Comparison of ENCODE assay signal across 16 cellular contexts in the genomic region with DNA sequence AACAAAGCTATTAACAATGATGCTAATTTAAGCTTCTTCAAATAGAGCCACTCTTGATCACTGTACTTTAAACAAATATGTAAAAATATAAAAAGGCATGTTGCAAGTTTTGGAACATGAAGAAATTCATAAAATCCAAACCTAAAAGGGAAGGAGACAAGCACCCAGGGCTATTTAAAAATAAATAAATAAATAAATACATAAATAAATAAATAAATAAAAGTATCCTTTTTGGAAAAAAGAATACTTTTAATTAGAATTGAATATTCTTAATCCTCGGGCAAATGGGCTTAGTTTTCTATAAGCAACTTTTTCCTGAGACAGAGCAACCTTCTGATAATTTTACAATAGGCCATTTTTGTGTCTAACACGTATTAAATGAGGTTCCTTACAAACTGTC.
DNase-seq lines count a peak whose midpoint lies in the region; ATAC-seq, FAIRE-seq and TF ChIP-seq lines count a peak whose summit lies in the region.
"Had no signal": no experiment of that assay in that cellular context is flagged by ENCODE, and none has a peak within 500 bp of the region (broad histone marks: within the 10 kb centered on the region; RNA-seq: fewer than 3 reads in every experiment).

No MANE protein-coding gene starts in this region.

- H4K8ac ChIP-seq in mesendoderm (ENCODE audit: low read depth, low read length): no peak overlapping the region

- no peak for TF ChIP-seq EP300 in sigmoid colon (IDR thresholded peaks at IDR 0.05)

- H2AFZ ChIP-seq in Loucy (ENCODE audit: low read length): no peak overlapping the region
- no peak overlapping the region for H2AFZ ChIP-seq in hepatocyte

- no peak overlapping the region for H3K18ac ChIP-seq in mesendoderm (ENCODE audit: low read length)

- H3K9me2 ChIP-seq in Loucy (replicated peaks; ENCODE audit: low read depth, low read length) (no peaks in the 10 kb centered on the region), hepatocyte (replicated peaks; ENCODE audit: insufficient read depth) (no peaks in the 10 kb centered on the region)

- H3K9me3 ChIP-seq in Loucy (ENCODE audit: insufficient read depth, low read depth, low read length): no peaks in the 10 kb centered on the region
- H3K9me3 ChIP-seq in hepatocyte (ENCODE audit: low read depth): no peaks in the 10 kb centered on the region
- no peaks in the 10 kb centered on the region for H3K9me3 ChIP-seq in small intestine (ENCODE audit: control insufficient read depth, low read depth)
- H3K9me3 ChIP-seq in sigmoid colon: no peaks in the 10 kb centered on the region
- H3K9me3 ChIP-seq: BLaER1 treated with 17β-estradiol and CSF1 and Interleukin-3, amounts not matched to agents 10 nM and 100 nM had no signal

- H2BK15ac ChIP-seq in mesendoderm (replicated peaks; ENCODE audit: low read depth): no peak overlapping the region

- peak; percentile 79 for FAIRE-seq in small intestine (lab: Jason Lieb, UNC)
- FAIRE-seq: GM12878, GM19239, H1 had no signal

- intact Hi-C loops in sigmoid colon (cut with DNase I): no loop called here

- H3K36me3 ChIP-seq in Loucy (ENCODE audit: insufficient read depth, low read length) (no peaks in the 10 kb centered on the region), hepatocyte (replicated peaks; ENCODE audit: insufficient read depth, low read depth) (no peaks in the 10 kb centered on the region), small intestine (ENCODE audit: control insufficient read depth in 2 of 2, insufficient read depth in 2 of 2, low read length in 2 of 2) (peaks cover 0 to 2% of the 10 kb centered on the region in 2 donors), sigmoid colon (peaks cover 0 to 38% (median 7%) of the 10 kb centered on the region in 4 donors), mesendoderm (ENCODE audit: control insufficient read depth, insufficient read depth, low read length) (no peaks in the 10 kb centered on the region)
- H3K36me3 ChIP-seq: BLaER1 treated with 17β-estradiol and CSF1 and Interleukin-3, amounts not matched to agents 10 nM and 100 nM had no signal

- WGBS in hepatocyte (ENCODE audit: low lambda C conversion rate, missing lambda C conversion rate): 92% methylated on average over 2 of the region's 2 CpGs
- WGBS in small intestine, 3 donors: 73 to 77% (median 75%) methylated on average over 2 of the region's 2 CpGs
- WGBS in sigmoid colon, 2 donors: 89 to 92% methylated on average over 2 of the region's 2 CpGs
- WGBS in mesendoderm (ENCODE audit: extremely low coverage, insufficient coverage, low lambda C conversion rate): no CpG with 5 or more reads among the region's 2 CpGs

- H3K23ac ChIP-seq in mesendoderm (ENCODE audit: low read length): no peak overlapping the region

- H4K5ac ChIP-seq in mesendoderm (ENCODE audit: low read length): no peak overlapping the region

- no peak overlapping the region for H2AK5ac ChIP-seq in mesendoderm (ENCODE audit: low read length)

- peaks cover 75% of the 10 kb centered on the region for H3K4me1 ChIP-seq in Loucy (ENCODE audit: insufficient read depth, low read length, poor library complexity, severe bottlenecking)
- H3K4me1 ChIP-seq in hepatocyte (ENCODE audit: insufficient read depth): peaks cover 45% of the 10 kb centered on the region
- peaks cover 13 to 20% of the 10 kb centered on the region in 2 donors for H3K4me1 ChIP-seq in small intestine (ENCODE audit: control insufficient read depth in 2 of 2, insufficient read depth in 1 of 2, low read depth in 1 of 2, low read length in 1 of 2)
- peaks cover 0 to 10% (median 4%) of the 10 kb centered on the region in 4 donors for H3K4me1 ChIP-seq in sigmoid colon
- no peaks in the 10 kb centered on the region for H3K4me1 ChIP-seq in mesendoderm (ENCODE audit: control insufficient read depth, low read depth, low read length)

- no peak for DNase-seq in hepatocyte (ENCODE audit: low spot score)
- DNase-seq in small intestine: no peak
- no peak for DNase-seq in sigmoid colon
- no peak for DNase-seq in central memory CD4-positive, alpha-beta T cell
- DNase-seq in mesendoderm: no peak
- DNase-seq: Calu3; CD8-positive, alpha-beta T cell; DMS79 treated with DMSO at 0.1 percent for 48 hours; GF-D8; H9 had no signal

- H3K56ac ChIP-seq in mesendoderm (ENCODE audit: low read length): no peak overlapping the region

- H3K4me3 ChIP-seq in Loucy (ENCODE audit: low read length, poor library complexity, severe bottlenecking) (no peak overlapping the region), hepatocyte (no peak overlapping the region), small intestine (ENCODE audit: low read depth in 1 of 2, low read length in 2 of 2) (no peak overlapping the region), sigmoid colon (no peak overlapping the region), mesendoderm (ENCODE audit: low read length) (no peak overlapping the region)
- H3K4me3 ChIP-seq: BLaER1 treated with 17β-estradiol and CSF1 and Interleukin-3, amounts not matched to agents 10 nM and 100 nM; GM12878 had no signal

- H3K79me2 ChIP-seq in Loucy (ENCODE audit: insufficient read depth, low read length) (no peaks in the 10 kb centered on the region), hepatocyte (no peaks in the 10 kb centered on the region), mesendoderm (ENCODE audit: control insufficient read depth, insufficient read depth, low read length) (no peaks in the 10 kb centered on the region)

- H3K27ac ChIP-seq in hepatocyte: peak overlapping the region; percentile 73
- peak overlapping the region in 1 of 2 donors; percentile 60 for H3K27ac ChIP-seq in small intestine (ENCODE audit: low read depth in 1 of 2, low read length in 1 of 2)
- no peak overlapping the region for H3K27ac ChIP-seq in sigmoid colon
- no peak overlapping the region for H3K27ac ChIP-seq in mesendoderm (ENCODE audit: low read depth, low read length)

- H2BK120ac ChIP-seq in mesendoderm (ENCODE audit: low read depth, low read length): no peak overlapping the region

- H3K9ac ChIP-seq in Loucy (ENCODE audit: low read depth, low read length, poor library complexity, severe bottlenecking) (peak overlapping the region; percentile 28), mesendoderm (ENCODE audit: low read length) (no peak overlapping the region)
- H3K9ac ChIP-seq: BLaER1 treated with 17β-estradiol and CSF1 and Interleukin-3, amounts not matched to agents 10 nM and 100 nM had no signal

- H3K4me2 ChIP-seq in Loucy (ENCODE audit: low read depth, low read length, poor library complexity, severe bottlenecking): no peak overlapping the region
- H3K4me2 ChIP-seq in hepatocyte: no peak overlapping the region
- no peak overlapping the region for H3K4me2 ChIP-seq in mesendoderm (ENCODE audit: low read length)

- no peak for TF ChIP-seq POLR2A in sigmoid colon (IDR thresholded peaks at IDR 0.05)

- no peak overlapping the region for H3K4ac ChIP-seq in mesendoderm (ENCODE audit: low read depth, low read length)

- H3K27me3 ChIP-seq in Loucy (ENCODE audit: insufficient read depth, low read length, poor library complexity, severe bottlenecking) (no peaks in the 10 kb centered on the region), hepatocyte (no peaks in the 10 kb centered on the region), small intestine (ENCODE audit: control insufficient read depth in 2 of 2, insufficient read depth in 2 of 2, low read length in 2 of 2) (peaks cover 0 to 2% of the 10 kb centered on the region in 2 donors), sigmoid colon (no peaks in the 10 kb centered on the region), mesendoderm (ENCODE audit: insufficient read depth, low read length, poor library complexity) (no peaks in the 10 kb centered on the region)

- TF ChIP-seq CTCF in Loucy (conservative IDR thresholded peaks at IDR 0.05; ENCODE audit: low read length): no peak
- no peak for TF ChIP-seq CTCF in hepatocyte (IDR thresholded peaks at IDR 0.05; ENCODE audit: poor library complexity)
- no peak for TF ChIP-seq CTCF in sigmoid colon (IDR thresholded peaks at IDR 0.05)

- H3K79me1 ChIP-seq in mesendoderm (ENCODE audit: low read length): no peaks in the 10 kb centered on the region

- H3F3A ChIP-seq in Loucy (ENCODE audit: low read depth): no peaks in the 10 kb centered on the region

- no peak for ATAC-seq in GM18517 (IDR thresholded peaks at IDR 0.05; ENCODE audit: unreplicated experiment)
- ATAC-seq: CD8-positive, alpha-beta T cell; GM12878 had no signal

- H4K20me1 ChIP-seq in Loucy (ENCODE audit: insufficient read depth, low read length, poor library complexity, severe bottlenecking) (no peaks in the 10 kb centered on the region), hepatocyte (ENCODE audit: insufficient read depth, poor library complexity, severe bottlenecking) (no peaks in the 10 kb centered on the region)
- H4K20me1 ChIP-seq: BLaER1 treated with 17β-estradiol and CSF1 and Interleukin-3, amounts not matched to agents 10 nM and 100 nM had no signal

- no peak overlapping the region for H2BK5ac ChIP-seq in mesendoderm (ENCODE audit: low read length)
